ENCODE assay signal across 8 cellular contexts in genomic region chr20:49928411-49929141, GRCh38. TPM values are rescaled to one million over a fixed set of nuclear protein-coding genes. Genes with fewer than 3 reads are reported as not detected.
A peak's percentile ranks its signal among the peaks of the same experiment; 100 is the strongest.
DNase-seq lines count a peak whose midpoint lies in the region; ATAC-seq and TF ChIP-seq lines count a peak whose summit lies in the region.

No MANE protein-coding gene starts in this region.

- TF ChIP-seq POLR2A in GM18505 (IDR thresholded peaks at IDR 0.05; ENCODE audit: borderline replicate concordance, extremely low read depth, insufficient read depth, insufficient read length), result no peak

- peak; percentile 83 for DNase-seq in Daoy (ENCODE audit: low read depth)
- DNase-seq in M059J (ENCODE audit: low read depth), result peak; percentile 92
- peak; percentile 91 for DNase-seq in SIG-M5 treated with dmso at 0.1 percent for 504 hours (lab: John Stamatoyannopoulos, UW; ENCODE audit: unreplicated experiment)
- peak; percentile 70 for DNase-seq in activated T-helper 9 cell treated with anti-CD3 and anti-CD28 coated beads, Interleukin-2, amount 50 U/mL, for 16 hours (ENCODE audit: low read depth)
- peak; percentile 96 for DNase-seq in fibroblast of villous mesenchyme (ENCODE audit: low read depth)
- peak in 54 of 56 donors; percentile 6 to 92 (median 68) for DNase-seq in nucleus accumbens (lab: John Stamatoyannopoulos, UW)
- DNase-seq in substantia nigra (lab: John Stamatoyannopoulos, UW), result peak in 45 of 49 donors; percentile 15 to 86 (median 62)

- peak; percentile 93 for TF ChIP-seq CTCF in fibroblast of villous mesenchyme (IDR thresholded peaks at IDR 0.05; ENCODE audit: insufficient read depth, low read depth, low read length)

- ATAC-seq in GM18505 (IDR thresholded peaks at IDR 0.05; ENCODE audit: unreplicated experiment), result no peak

- no peak overlapping the region for H3K4me3 ChIP-seq in fibroblast of villous mesenchyme (ENCODE audit: low read depth, low read length)

- H3K27ac ChIP-seq in substantia nigra (ENCODE audit: low read depth, low read length, poor library complexity, severe bottlenecking), result peak overlapping the region; percentile 51

RNA-seq across cellular contexts. Expression of gene RNF114, which starts 7.6 kb away (rescaled TPM):
- total RNA-seq in Daoy (2014; rRNA removed; shearing (Covaris generic)), result 273 and 292 TPM in 2 replicates
- total RNA-seq in M059J (2014; rRNA removed; shearing (Covaris generic)), result 372 and 527 TPM in 2 replicates
- 44.1 and 57.0 TPM in 2 replicates for total RNA-seq in fibroblast of villous mesenchyme

RNA-seq across cellular contexts. Expression of gene SPATA2, which starts 13.2 kb away (rescaled TPM):
- total RNA-seq in Daoy (2014; rRNA removed; shearing (Covaris generic)), result 2.0 and 3.3 TPM in 2 replicates
- total RNA-seq in M059J (2014; rRNA removed; shearing (Covaris generic)), result 4.1 and 8.3 TPM in 2 replicates
- total RNA-seq in fibroblast of villous mesenchyme, result 2.6 and 3.9 TPM in 2 replicates

RNA-seq across cellular contexts. Expression of gene SNAI1, which starts 54.2 kb away (rescaled TPM):
- total RNA-seq in Daoy (2014; rRNA removed; shearing (Covaris generic)), result 1.3 and 1.7 TPM in 2 replicates
- total RNA-seq in M059J (2014; rRNA removed; shearing (Covaris generic)), result 8.4 and 10.6 TPM in 2 replicates
- total RNA-seq in fibroblast of villous mesenchyme, result 1.3 TPM in 2 replicates
